10 cellular contexts compared by ENCODE assay signal in genomic region chr1:27785763-27786162, GRCh38. TPM values are rescaled to one million over a fixed set of nuclear protein-coding genes. Genes with fewer than 3 reads are reported as not detected.
DNase-seq lines count a peak whose midpoint lies in the region; ATAC-seq and TF ChIP-seq lines count a peak whose summit lies in the region.
"Had no signal": no experiment of that assay in that cellular context is flagged by ENCODE, and none has a peak within 500 bp of the region (broad histone marks: within the 10 kb centered on the region; RNA-seq: fewer than 3 reads in every experiment).

No MANE protein-coding gene starts in this region.

- no peaks in the 10 kb centered on the region for H3K27me3 ChIP-seq in IMR-90 (ENCODE audit: control insufficient read depth, insufficient read depth, low read length)
- no peaks in the 10 kb centered on the region for H3K27me3 ChIP-seq in mesendoderm (ENCODE audit: insufficient read depth, low read length, poor library complexity)
- H3K27me3 ChIP-seq: MG63 had no signal

- peak overlapping the region; percentile 62; the same call in 1 of the 2 replicates for H2AK5ac ChIP-seq in IMR-90 (ENCODE audit: low read depth, low read length)
- H2AK5ac ChIP-seq in mesendoderm (ENCODE audit: low read length), result no peak overlapping the region

- peak; percentile 69 for ATAC-seq in IMR-90 (ENCODE audit: low read depth)

- no peak overlapping the region for H2BK120ac ChIP-seq in IMR-90 (ENCODE audit: low read depth, low read length)
- H2BK120ac ChIP-seq in mesendoderm (ENCODE audit: low read depth, low read length), result no peak overlapping the region

- H4K5ac ChIP-seq in IMR-90 (ENCODE audit: low read depth, low read length) (no peak overlapping the region), mesendoderm (ENCODE audit: low read length) (no peak overlapping the region)

- H3K9me3 ChIP-seq in IMR-90 (ENCODE audit: control insufficient read depth, insufficient read depth, low read length), result 0 out of 2 replicates have a peak, but pooled peaks cover 2% of the 10 kb centered on the region

- DNase-seq in AG08396 (ENCODE audit: low spot score) (peak; percentile 35), IMR-90 (peak; percentile 29), dermis blood vessel endothelial cell (peak; percentile 46), mesendoderm (peak; percentile 71), GM13976 (ENCODE audit: low spot score) (no peak), DMS153 treated with DMSO at 0.1 percent for 48 hours (lab: John Stamatoyannopoulos, UW; ENCODE audit: unreplicated experiment) (no peak), NCI-H2227 treated with DMSO at 0.1 percent for 48 hours (lab: John Stamatoyannopoulos, UW) (no peak), GM19240 (ENCODE audit: insufficient read length, low spot score) (no peak)
- DNase-seq: activated T-cell treated with anti-CD3 and anti-CD28 coated beads for 4 hours, MG63 had no signal

- TF ChIP-seq CTCF in IMR-90 (conservative IDR thresholded peaks at IDR 0.05; ENCODE audit: low read depth, low read length), result no peak
- TF ChIP-seq CTCF in GM13976 (IDR thresholded peaks at IDR 0.05; ENCODE audit: borderline replicate concordance, control extremely low read depth, extremely low read depth, insufficient read depth, missing control alignments), result no peak

- H2BK20ac ChIP-seq in IMR-90 (ENCODE audit: low read depth, low read length), result no peak overlapping the region

- peak overlapping the region; percentile 67 for H3K14ac ChIP-seq in IMR-90 (replicated peaks; ENCODE audit: low read depth, low read length)

- H2BK15ac ChIP-seq in IMR-90 (ENCODE audit: low read depth, low read length) (no peak overlapping the region), mesendoderm (replicated peaks; ENCODE audit: low read depth) (no peak overlapping the region)

- H2BK5ac ChIP-seq in IMR-90 (ENCODE audit: low read depth, low read length, poor library complexity, severe bottlenecking) (peak overlapping the region; percentile 65), mesendoderm (ENCODE audit: low read length) (no peak overlapping the region)

- peak overlapping the region in 1 of 2 experiments; percentile 66; a peak in 2 of 4 replicates for H4K8ac ChIP-seq in IMR-90 (ENCODE audit: low read depth in 2 of 2, low read length in 2 of 2)
- no peak overlapping the region for H4K8ac ChIP-seq in mesendoderm (ENCODE audit: low read depth, low read length)

- no peak overlapping the region for H3K4me3 ChIP-seq in IMR-90 (ENCODE audit: insufficient read depth, low read depth, low read length)
- H3K4me3 ChIP-seq in mesendoderm (ENCODE audit: low read length), result no peak overlapping the region
- H3K4me3 ChIP-seq: MG63 had no signal

- H3K56ac ChIP-seq in IMR-90 (ENCODE audit: extremely low read depth, insufficient read depth, low read length) (no peak overlapping the region), mesendoderm (ENCODE audit: low read length) (no peak overlapping the region)

- no peak overlapping the region for H3K4me2 ChIP-seq in IMR-90 (ENCODE audit: low read depth, low read length)
- H3K4me2 ChIP-seq in mesendoderm (ENCODE audit: low read length), result no peak overlapping the region

- H3K36me3 ChIP-seq in IMR-90 (ENCODE audit: control insufficient read depth, insufficient read depth, low read length) (peaks cover 14% of the 10 kb centered on the region), mesendoderm (ENCODE audit: control insufficient read depth, insufficient read depth, low read length) (no peaks in the 10 kb centered on the region)

- H3K9me1 ChIP-seq in IMR-90 (ENCODE audit: insufficient read depth, low read length), result peaks cover 17% of the 10 kb centered on the region

- dilution Hi-C loops in IMR-90 (cut with HindIII; ENCODE audit: low sequenced_read_pairs, unreplicated experiment), result no loop called here

- peaks cover 30% of the 10 kb centered on the region for H4K20me1 ChIP-seq in IMR-90 (ENCODE audit: insufficient read depth, low read length)

- no peak for TF ChIP-seq POLR2A in IMR-90 (IDR thresholded peaks at IDR 0.05; ENCODE audit: low read depth, low read length)

- no peak overlapping the region for H4K91ac ChIP-seq in IMR-90 (ENCODE audit: insufficient read depth, low read depth, low read length)

- no TSS peak for BruUV-seq in IMR-90 (replicated peaks; lab: Mats Ljungman, UMichigan)

- H3K4me1 ChIP-seq in IMR-90 (ENCODE audit: control insufficient read depth, insufficient read depth, low read length) (peaks cover 5% of the 10 kb centered on the region), mesendoderm (ENCODE audit: control insufficient read depth, low read depth, low read length) (no peaks in the 10 kb centered on the region)

- H3K9ac ChIP-seq in IMR-90 (ENCODE audit: low read depth, low read length), result no peak overlapping the region
- no peak overlapping the region for H3K9ac ChIP-seq in mesendoderm (ENCODE audit: low read length)

- in situ Hi-C loops in IMR-90 (cut with MboI; ENCODE audit: low sequenced_read_pairs), result no loop called here
- in situ Hi-C loops in GM13976 (cut with MboI; ENCODE audit: low sequenced_read_pairs, unreplicated experiment), result no loop called here

- intact Hi-C loops in IMR-90 (cut with micrococcal nuclease), result no loop called here

- H3K79me2 ChIP-seq in mesendoderm (ENCODE audit: control insufficient read depth, insufficient read depth, low read length), result no peaks in the 10 kb centered on the region

- H3K4ac ChIP-seq in IMR-90 (ENCODE audit: low read depth, low read length) (peak overlapping the region; percentile 67; the same call in 1 of the 2 replicates), mesendoderm (ENCODE audit: low read depth, low read length) (no peak overlapping the region)

- no peak for TF ChIP-seq RAD21 in IMR-90 (IDR thresholded peaks at IDR 0.05; ENCODE audit: low read length)

- H3K18ac ChIP-seq in IMR-90 (ENCODE audit: low read depth, low read length), result no peak overlapping the region
- H3K18ac ChIP-seq in mesendoderm (ENCODE audit: low read length), result no peak overlapping the region

- CTCF ChIA-PET in IMR-90 (lab: Yijun Ruan, JAX), result interaction anchor here (1.5 kb wide), 1 partner anchor 60 kb away, joined by 5 read pairs; the partner anchor contains the start of gene FAM76A

- peak overlapping the region; percentile 65 for H2AFZ ChIP-seq in IMR-90 (replicated peaks; ENCODE audit: low read length, poor library complexity)

- no peak overlapping the region for H2AK9ac ChIP-seq in IMR-90 (replicated peaks; ENCODE audit: low read depth, low read length, poor library complexity)

- H3K23ac ChIP-seq in IMR-90 (ENCODE audit: low read depth, low read length) (no peak overlapping the region), mesendoderm (ENCODE audit: low read length) (no peak overlapping the region)

- POLR2A ChIA-PET in IMR-90 (lab: Charles Lee; ENCODE audit: unreplicated experiment), result no interaction called here

- H3K27ac ChIP-seq in IMR-90 (ENCODE audit: insufficient read depth, low read length) (no peak overlapping the region), mesendoderm (ENCODE audit: low read depth, low read length) (no peak overlapping the region)

- H3K79me1 ChIP-seq in IMR-90 (ENCODE audit: low read depth in 1 of 2, low read length in 2 of 2) (peaks cover 20 to 76% of the 10 kb centered on the region in 2 experiments), mesendoderm (ENCODE audit: low read length) (no peaks in the 10 kb centered on the region)

TF ChIP-seq in IMR-90, 13 proteins besides CTCF, POLR2A, EP300 and RAD21:
- TF ChIP-seq RFX5 (IDR thresholded peaks at IDR 0.05; ENCODE audit: low read depth, low read length) (no peak), MXI1 (IDR thresholded peaks at IDR 0.05; ENCODE audit: borderline replicate concordance, low read depth, low read length) (no peak), BHLHE40 (IDR thresholded peaks at IDR 0.05; ENCODE audit: low read depth, low read length) (no peak), MAFK (IDR thresholded peaks at IDR 0.05; ENCODE audit: low read depth, low read length) (no peak), NFE2L2 (IDR thresholded peaks at IDR 0.05; ENCODE audit: low read depth, low read length) (no peak), RCOR1 (IDR thresholded peaks at IDR 0.05; ENCODE audit: insufficient replicate concordance, low read length) (no peak), FOS (IDR thresholded peaks at IDR 0.05; ENCODE audit: low read depth, low read length) (no peak), USF2 (IDR thresholded peaks at IDR 0.05; ENCODE audit: low read depth, low read length) (no peak), ELK1 (IDR thresholded peaks at IDR 0.05; ENCODE audit: borderline replicate concordance, low read depth, low read length) (no peak)

RNA-seq across cellular contexts. Expression of gene STX12, which starts 12.7 kb away (rescaled TPM):
- total RNA-seq in IMR-90 (2012; rRNA removed) (54.8 and 68.3 TPM in 2 replicates), dermis blood vessel endothelial cell (95.2 and 115 TPM in 2 replicates)
- 22.5 and 28.6 TPM in 2 replicates for polyA plus RNA-seq in IMR-90 (2012; rRNA removed)
- polyA plus RNA-seq in IMR-90 (2012; cell fraction: cytosol; rRNA removed), result 17.3 and 22.0 TPM in 2 replicates
- 23.2 and 62.6 TPM in 2 replicates for polyA plus RNA-seq in IMR-90 (2012; cell fraction: nucleus; rRNA removed; ENCODE audit: low replicate concordance)
- polyA plus RNA-seq in mesendoderm (2013, experiment 1 of 2), result 9.5 TPM
- polyA plus RNA-seq in mesendoderm (2013, experiment 2 of 2), result 10.3 TPM

RNA-seq across cellular contexts. Expression of gene PPP1R8, which starts 44.8 kb away (rescaled TPM):
- total RNA-seq in IMR-90 (2012; rRNA removed) (60.5 and 80.1 TPM in 2 replicates), dermis blood vessel endothelial cell (51.2 and 65.1 TPM in 2 replicates)
- 43.3 and 53.8 TPM in 2 replicates for polyA plus RNA-seq in IMR-90 (2012; rRNA removed)
- 21.8 and 33.3 TPM in 2 replicates for polyA plus RNA-seq in IMR-90 (2012; cell fraction: cytosol; rRNA removed)
- polyA plus RNA-seq in IMR-90 (2012; cell fraction: nucleus; rRNA removed; ENCODE audit: low replicate concordance), result 17.4 and 26.8 TPM in 2 replicates
- polyA plus RNA-seq in mesendoderm (2013, experiment 1 of 2), result 50.8 TPM
- 49.6 TPM for polyA plus RNA-seq in mesendoderm (2013, experiment 2 of 2)

Comparison
In these comparisons a context has a peak if more than half of its experiments do, and no peak if none do; other contexts are left out.
1. DNase-seq: peak in AG08396 (single experiment), IMR-90 (single experiment), dermis blood vessel endothelial cell (single experiment) and mesendoderm (single experiment); none in GM13976 (single experiment), DMS153 treated with DMSO at 0.1 percent for 48 hours (single experiment), NCI-H2227 treated with DMSO at 0.1 percent for 48 hours (single experiment) and GM19240 (single experiment).